Comparison of ENCODE assay signal across 1 cellular context in genomic region chr1:43199093-43199726, GRCh38.
A peak's percentile ranks its signal among the peaks of the same experiment; 100 is the strongest.
TF ChIP-seq lines count a peak whose summit lies in the region.

No MANE protein-coding gene starts in this region.

TF ChIP-seq in GM12878, 131 proteins besides CTCF, POLR2A, EP300 and RAD21 (continued from another document and continues in another):
- TF ChIP-seq CEBPZ (IDR thresholded peaks at IDR 0.05; ENCODE audit: low read depth, low read length) (no peak), IRF4 (IDR thresholded peaks at IDR 0.05; ENCODE audit: low read depth, low read length) (peak; percentile 80), JUNB (IDR thresholded peaks at IDR 0.05) (peak; percentile 23; the same call in 1 of the 2 replicates), DPF2 (IDR thresholded peaks at IDR 0.05) (peak; percentile 88), PBX3 (IDR thresholded peaks at IDR 0.05; ENCODE audit: insufficient replicate concordance, low read depth, low read length) (peak; percentile 70), ATF7 (IDR thresholded peaks at IDR 0.05; ENCODE audit: low read depth) (peak; percentile 85), NFIC (IDR thresholded peaks at IDR 0.05; ENCODE audit: low read depth, low read length) (peak; percentile 59), TAF1 (IDR thresholded peaks at IDR 0.05; ENCODE audit: borderline replicate concordance, low read depth, low read length) (peak; percentile 52; the same call in 1 of the 2 replicates), CHD2 (IDR thresholded peaks at IDR 0.05; ENCODE audit: borderline replicate concordance, low read depth, low read length) (peak; percentile 82), MXI1 (IDR thresholded peaks at IDR 0.05; ENCODE audit: low read depth, low read length) (peak; percentile 74), FOXM1 (IDR thresholded peaks at IDR 0.05; ENCODE audit: low read depth, low read length) (peak; percentile 61), TCF7 (IDR thresholded peaks at IDR 0.05; ENCODE audit: borderline replicate concordance) (no peak), NR2C1 (IDR thresholded peaks at IDR 0.05) (no peak), IKZF2 (IDR thresholded peaks at IDR 0.05) (peak; percentile 98 to 99), CREB1 (IDR thresholded peaks at IDR 0.05; ENCODE audit: low read depth) (0 out of 2 replicates have a peak, but pooled peaks have one; percentile 55), POU2F2 (IDR thresholded peaks at IDR 0.05; ENCODE audit: borderline replicate concordance, low read depth, low read length) (peak; percentile 72; the same call in 1 of the 3 replicates), ESRRA (IDR thresholded peaks at IDR 0.05; ENCODE audit: low read length) (no peak), SMAD1 (IDR thresholded peaks at IDR 0.05; ENCODE audit: low read depth, partially characterized antibody) (peak; percentile 36), PAX8 (IDR thresholded peaks at IDR 0.05) (no peak), GATAD2B (conservative IDR thresholded peaks at IDR 0.05; ENCODE audit: low read depth) (peak; percentile 87), MTA3 (IDR thresholded peaks at IDR 0.05; ENCODE audit: borderline replicate concordance, low read length) (peak; percentile 55; the same call in 1 of the 2 replicates), CREM (IDR thresholded peaks at IDR 0.05; ENCODE audit: low read depth) (peak; percentile 57; the same call in 1 of the 2 replicates), RAD51 (IDR thresholded peaks at IDR 0.05) (peak; percentile 33; the same call in 1 of the 2 replicates), SP1 (IDR thresholded peaks at IDR 0.05; ENCODE audit: low read depth, low read length) (peak; percentile 52), MEF2A (IDR thresholded peaks at IDR 0.05; ENCODE audit: insufficient read depth, low read depth, low read length) (0 out of 2 replicates have a peak, but pooled peaks have one; percentile 51), PAX5 (IDR thresholded peaks at IDR 0.05; ENCODE audit: borderline replicate concordance, low read depth, low read length) (peak; percentile 76), MEF2B (IDR thresholded peaks at IDR 0.05; ENCODE audit: partially characterized antibody, poor library complexity, severe bottlenecking) (peak; percentile 85), HDGF (IDR thresholded peaks at IDR 0.05) (peak; percentile 88; the same call in 1 of the 2 replicates), SKIL (IDR thresholded peaks at IDR 0.05; ENCODE audit: low read depth, poor library complexity, severe bottlenecking) (peak; percentile 97), ZNF24 (IDR thresholded peaks at IDR 0.05) (peak; percentile 50; the same call in 1 of the 2 replicates), RUNX3 (IDR thresholded peaks at IDR 0.05; ENCODE audit: low read length) (peak; percentile 78), NBN (IDR thresholded peaks at IDR 0.05) (peak; percentile 97), EED (IDR thresholded peaks at IDR 0.05; ENCODE audit: low read depth) (peak; percentile 68), ZZZ3 (IDR thresholded peaks at IDR 0.05; ENCODE audit: control insufficient read depth, insufficient read length, low read depth) (no peak), POLR2AphosphoS5 (IDR thresholded peaks at IDR 0.05; ENCODE audit: low read length) (peak; percentile 46; the same call in 1 of the 2 replicates)
- TF ChIP-seq, protein P1, sequence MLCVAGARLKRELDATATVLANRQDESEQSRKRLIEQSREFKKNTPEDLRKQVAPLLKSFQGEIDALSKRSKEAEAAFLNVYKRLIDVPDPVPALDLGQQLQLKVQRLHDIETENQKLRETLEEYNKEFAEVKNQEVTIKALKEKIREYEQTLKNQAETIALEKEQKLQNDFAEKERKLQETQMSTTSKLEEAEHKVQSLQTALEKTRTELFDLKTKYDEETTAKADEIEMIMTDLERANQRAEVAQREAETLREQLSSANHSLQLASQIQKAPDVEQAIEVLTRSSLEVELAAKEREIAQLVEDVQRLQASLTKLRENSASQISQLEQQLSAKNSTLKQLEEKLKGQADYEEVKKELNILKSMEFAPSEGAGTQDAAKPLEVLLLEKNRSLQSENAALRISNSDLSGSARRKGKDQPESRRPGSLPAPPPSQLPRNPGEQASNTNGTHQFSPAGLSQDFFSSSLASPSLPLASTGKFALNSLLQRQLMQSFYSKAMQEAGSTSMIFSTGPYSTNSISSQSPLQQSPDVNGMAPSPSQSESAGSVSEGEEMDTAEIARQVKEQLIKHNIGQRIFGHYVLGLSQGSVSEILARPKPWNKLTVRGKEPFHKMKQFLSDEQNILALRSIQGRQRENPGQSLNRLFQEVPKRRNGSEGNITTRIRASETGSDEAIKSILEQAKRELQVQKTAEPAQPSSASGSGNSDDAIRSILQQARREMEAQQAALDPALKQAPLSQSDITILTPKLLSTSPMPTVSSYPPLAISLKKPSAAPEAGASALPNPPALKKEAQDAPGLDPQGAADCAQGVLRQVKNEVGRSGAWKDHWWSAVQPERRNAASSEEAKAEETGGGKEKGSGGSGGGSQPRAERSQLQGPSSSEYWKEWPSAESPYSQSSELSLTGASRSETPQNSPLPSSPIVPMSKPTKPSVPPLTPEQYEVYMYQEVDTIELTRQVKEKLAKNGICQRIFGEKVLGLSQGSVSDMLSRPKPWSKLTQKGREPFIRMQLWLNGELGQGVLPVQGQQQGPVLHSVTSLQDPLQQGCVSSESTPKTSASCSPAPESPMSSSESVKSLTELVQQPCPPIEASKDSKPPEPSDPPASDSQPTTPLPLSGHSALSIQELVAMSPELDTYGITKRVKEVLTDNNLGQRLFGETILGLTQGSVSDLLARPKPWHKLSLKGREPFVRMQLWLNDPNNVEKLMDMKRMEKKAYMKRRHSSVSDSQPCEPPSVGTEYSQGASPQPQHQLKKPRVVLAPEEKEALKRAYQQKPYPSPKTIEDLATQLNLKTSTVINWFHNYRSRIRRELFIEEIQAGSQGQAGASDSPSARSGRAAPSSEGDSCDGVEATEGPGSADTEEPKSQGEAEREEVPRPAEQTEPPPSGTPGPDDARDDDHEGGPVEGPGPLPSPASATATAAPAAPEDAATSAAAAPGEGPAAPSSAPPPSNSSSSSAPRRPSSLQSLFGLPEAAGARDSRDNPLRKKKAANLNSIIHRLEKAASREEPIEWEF (IDR thresholded peaks at IDR 0.05; ENCODE audit: insufficient replicate concordance, low read depth, low read length): peak; percentile 64
- TF ChIP-seq, protein P2, sequence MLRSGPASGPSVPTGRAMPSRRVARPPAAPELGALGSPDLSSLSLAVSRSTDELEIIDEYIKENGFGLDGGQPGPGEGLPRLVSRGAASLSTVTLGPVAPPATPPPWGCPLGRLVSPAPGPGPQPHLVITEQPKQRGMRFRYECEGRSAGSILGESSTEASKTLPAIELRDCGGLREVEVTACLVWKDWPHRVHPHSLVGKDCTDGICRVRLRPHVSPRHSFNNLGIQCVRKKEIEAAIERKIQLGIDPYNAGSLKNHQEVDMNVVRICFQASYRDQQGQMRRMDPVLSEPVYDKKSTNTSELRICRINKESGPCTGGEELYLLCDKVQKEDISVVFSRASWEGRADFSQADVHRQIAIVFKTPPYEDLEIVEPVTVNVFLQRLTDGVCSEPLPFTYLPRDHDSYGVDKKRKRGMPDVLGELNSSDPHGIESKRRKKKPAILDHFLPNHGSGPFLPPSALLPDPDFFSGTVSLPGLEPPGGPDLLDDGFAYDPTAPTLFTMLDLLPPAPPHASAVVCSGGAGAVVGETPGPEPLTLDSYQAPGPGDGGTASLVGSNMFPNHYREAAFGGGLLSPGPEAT (IDR thresholded peaks at IDR 0.05; ENCODE audit: low read depth): peak; percentile 96
- TF ChIP-seq, protein P3, sequence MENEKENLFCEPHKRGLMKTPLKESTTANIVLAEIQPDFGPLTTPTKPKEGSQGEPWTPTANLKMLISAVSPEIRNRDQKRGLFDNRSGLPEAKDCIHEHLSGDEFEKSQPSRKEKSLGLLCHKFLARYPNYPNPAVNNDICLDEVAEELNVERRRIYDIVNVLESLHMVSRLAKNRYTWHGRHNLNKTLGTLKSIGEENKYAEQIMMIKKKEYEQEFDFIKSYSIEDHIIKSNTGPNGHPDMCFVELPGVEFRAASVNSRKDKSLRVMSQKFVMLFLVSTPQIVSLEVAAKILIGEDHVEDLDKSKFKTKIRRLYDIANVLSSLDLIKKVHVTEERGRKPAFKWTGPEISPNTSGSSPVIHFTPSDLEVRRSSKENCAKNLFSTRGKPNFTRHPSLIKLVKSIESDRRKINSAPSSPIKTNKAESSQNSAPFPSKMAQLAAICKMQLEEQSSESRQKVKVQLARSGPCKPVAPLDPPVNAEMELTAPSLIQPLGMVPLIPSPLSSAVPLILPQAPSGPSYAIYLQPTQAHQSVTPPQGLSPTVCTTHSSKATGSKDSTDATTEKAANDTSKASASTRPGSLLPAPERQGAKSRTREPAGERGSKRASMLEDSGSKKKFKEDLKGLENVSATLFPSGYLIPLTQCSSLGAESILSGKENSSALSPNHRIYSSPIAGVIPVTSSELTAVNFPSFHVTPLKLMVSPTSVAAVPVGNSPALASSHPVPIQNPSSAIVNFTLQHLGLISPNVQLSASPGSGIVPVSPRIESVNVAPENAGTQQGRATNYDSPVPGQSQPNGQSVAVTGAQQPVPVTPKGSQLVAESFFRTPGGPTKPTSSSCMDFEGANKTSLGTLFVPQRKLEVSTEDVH (IDR thresholded peaks at IDR 0.05; ENCODE audit: low read depth, partially characterized antibody): peak; percentile 11
- TF ChIP-seq, protein P4, sequence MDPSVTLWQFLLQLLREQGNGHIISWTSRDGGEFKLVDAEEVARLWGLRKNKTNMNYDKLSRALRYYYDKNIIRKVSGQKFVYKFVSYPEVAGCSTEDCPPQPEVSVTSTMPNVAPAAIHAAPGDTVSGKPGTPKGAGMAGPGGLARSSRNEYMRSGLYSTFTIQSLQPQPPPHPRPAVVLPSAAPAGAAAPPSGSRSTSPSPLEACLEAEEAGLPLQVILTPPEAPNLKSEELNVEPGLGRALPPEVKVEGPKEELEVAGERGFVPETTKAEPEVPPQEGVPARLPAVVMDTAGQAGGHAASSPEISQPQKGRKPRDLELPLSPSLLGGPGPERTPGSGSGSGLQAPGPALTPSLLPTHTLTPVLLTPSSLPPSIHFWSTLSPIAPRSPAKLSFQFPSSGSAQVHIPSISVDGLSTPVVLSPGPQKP (IDR thresholded peaks at IDR 0.05; ENCODE audit: low read depth, low read length): no peak
- TF ChIP-seq, protein P5, sequence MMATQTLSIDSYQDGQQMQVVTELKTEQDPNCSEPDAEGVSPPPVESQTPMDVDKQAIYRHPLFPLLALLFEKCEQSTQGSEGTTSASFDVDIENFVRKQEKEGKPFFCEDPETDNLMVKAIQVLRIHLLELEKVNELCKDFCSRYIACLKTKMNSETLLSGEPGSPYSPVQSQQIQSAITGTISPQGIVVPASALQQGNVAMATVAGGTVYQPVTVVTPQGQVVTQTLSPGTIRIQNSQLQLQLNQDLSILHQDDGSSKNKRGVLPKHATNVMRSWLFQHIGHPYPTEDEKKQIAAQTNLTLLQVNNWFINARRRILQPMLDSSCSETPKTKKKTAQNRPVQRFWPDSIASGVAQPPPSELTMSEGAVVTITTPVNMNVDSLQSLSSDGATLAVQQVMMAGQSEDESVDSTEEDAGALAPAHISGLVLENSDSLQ (IDR thresholded peaks at IDR 0.05): peak; percentile 89
